23 cellular contexts compared by ENCODE assay signal in genomic region chr2:31131871-31132270, GRCh38. TPM values are rescaled to one million over a fixed set of nuclear protein-coding genes. Genes with fewer than 3 reads are reported as not detected.
"Had no signal": no experiment of that assay in that cellular context is flagged by ENCODE, and none has a peak within 500 bp of the region (broad histone marks: within the 10 kb centered on the region; RNA-seq: fewer than 3 reads in every experiment).

No MANE protein-coding gene starts in this region.

- H3K36me3 Mint-ChIP-seq: activated naive CD4-positive, alpha-beta T cell treated with anti-CD3 and anti-CD28 coated beads, Interleukin-2, amount 50 U/mL, for 72 hours had no signal

- ATAC-seq: activated naive CD4-positive, alpha-beta T cell treated with anti-CD3 and anti-CD28 coated beads, Interleukin-2, amount 50 U/mL, for 72 hours; activated T-helper 17 cell treated with anti-CD3 and anti-CD28 coated beads, Interleukin-2, amount 50 U/mL, for 72 hours; left cardiac atrium; mucosa of descending colon; right lobe of liver; stimulated activated naive B cell treated with anti-CD40 and anti-IgM and Interleukin-4, amounts not matched to agents 10 μg/mL and 1 μg/mL and 100 μg/mL, for 72 hours had no signal

- H3K27ac Mint-ChIP-seq: activated naive CD4-positive, alpha-beta T cell treated with anti-CD3 and anti-CD28 coated beads, Interleukin-2, amount 50 U/mL, for 72 hours; activated T-cell treated with anti-CD3 and anti-CD28 coated beads, Interleukin-2, amount 50 U/mL, for 24 hours; activated T-helper 17 cell treated with anti-CD3 and anti-CD28 coated beads, Interleukin-2, amount 50 U/mL, for 72 hours; dendritic cell treated with granulocyte-macrophage colony-stimulating factor and Interleukin-4, amounts not matched to agents 40 ng/mL and 50 ng/mL, for 4 days; stimulated activated naive B cell treated with anti-CD40 and anti-IgM and Interleukin-4, amounts not matched to agents 10 μg/mL and 1 μg/mL and 100 μg/mL, for 72 hours had no signal

- H3K4me1 ChIP-seq: ascending aorta, right lobe of liver had no signal

- H3K27ac ChIP-seq: ascending aorta, brain microvascular endothelial cell, right lobe of liver, skin epidermis, transverse colon, vagina, WERI-Rb-1 had no signal

- DNase-seq: activated T-cell treated with anti-CD3 and anti-CD28 coated beads, Interleukin-2, amount 50 U/mL, for 24 hours; brain microvascular endothelial cell; caudate nucleus; effector CD8-positive, alpha-beta T cell; erythroblast; foreskin fibroblast; left cardiac atrium; mesenchymal stem cell; mucosa of descending colon; nucleus accumbens; posterior cingulate gyrus; right lobe of liver; stimulated activated CD4-positive, alpha-beta T cell treated with anti-CD3 and anti-CD28 coated beads, Interleukin-2, amount 100 ng/mL, for 24 hours; stimulated activated CD8-positive, alpha-beta memory T cell treated with anti-CD3 and anti-CD28 coated beads, Interleukin-4, amount 100 ng/mL, for 48 hours; stimulated activated naive B cell treated with anti-CD40 and anti-IgM and Interleukin-4, amounts not matched to agents 10 μg/mL and 1 μg/mL and 100 μg/mL, for 72 hours; transverse colon; WERI-Rb-1 had no signal

- H3K9me3 Mint-ChIP-seq: activated naive CD4-positive, alpha-beta T cell treated with anti-CD3 and anti-CD28 coated beads, Interleukin-2, amount 50 U/mL, for 72 hours; activated T-cell treated with anti-CD3 and anti-CD28 coated beads, Interleukin-2, amount 50 U/mL, for 24 hours; activated T-helper 17 cell treated with anti-CD3 and anti-CD28 coated beads, Interleukin-2, amount 50 U/mL, for 72 hours; dendritic cell treated with granulocyte-macrophage colony-stimulating factor and Interleukin-4, amounts not matched to agents 40 ng/mL and 50 ng/mL, for 4 days; stimulated activated naive B cell treated with anti-CD40 and anti-IgM and Interleukin-4, amounts not matched to agents 10 μg/mL and 1 μg/mL and 100 μg/mL, for 72 hours had no signal

- H3K4me3 Mint-ChIP-seq: activated T-cell treated with anti-CD3 and anti-CD28 coated beads, Interleukin-2, amount 50 U/mL, for 24 hours; activated T-helper 17 cell treated with anti-CD3 and anti-CD28 coated beads, Interleukin-2, amount 50 U/mL, for 72 hours; dendritic cell treated with granulocyte-macrophage colony-stimulating factor and Interleukin-4, amounts not matched to agents 40 ng/mL and 50 ng/mL, for 4 days; stimulated activated naive B cell treated with anti-CD40 and anti-IgM and Interleukin-4, amounts not matched to agents 10 μg/mL and 1 μg/mL and 100 μg/mL, for 72 hours had no signal

- H3K36me3 ChIP-seq: ascending aorta, brain microvascular endothelial cell, right lobe of liver, transverse colon, vagina, WERI-Rb-1 had no signal

- H3K9me3 ChIP-seq: ascending aorta, mucosa of descending colon, right lobe of liver, transverse colon, vagina had no signal

- H3K27me3 ChIP-seq: ascending aorta, vagina had no signal

- H3K4me3 ChIP-seq: ascending aorta, mucosa of descending colon, right lobe of liver, skin epidermis, transverse colon, vagina had no signal

RNA-seq across cellular contexts. Expression of gene GALNT14, which starts 6.4 kb away (rescaled TPM):
- total RNA-seq: ascending aorta had no signal
